1 cellular context compared by ENCODE assay signal in the genomic region with DNA sequence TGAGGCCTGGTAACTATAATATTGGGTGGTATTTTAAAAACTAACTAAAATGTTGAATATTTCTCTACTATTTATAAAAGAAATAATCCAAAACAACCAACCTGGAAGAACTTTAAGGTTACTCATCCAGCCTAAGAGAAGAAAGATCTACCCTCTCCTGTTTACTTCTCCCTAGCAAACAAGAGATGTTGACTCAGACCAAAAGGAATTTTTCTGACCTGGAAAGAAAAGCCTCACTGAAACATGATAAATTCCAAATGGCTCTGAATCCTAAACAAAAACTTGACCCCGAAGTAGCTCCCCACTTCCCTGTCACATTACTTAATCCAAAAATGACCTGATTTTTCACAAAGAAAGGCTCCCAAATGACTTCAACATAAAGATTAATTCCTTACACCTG.
A peak's percentile ranks its signal among the peaks of the same experiment; 100 is the strongest.
TF ChIP-seq lines count a peak whose summit lies in the region.

No MANE protein-coding gene starts in this region.

TF ChIP-seq in HepG2, 621 proteins besides CTCF, POLR2A, EP300 and RAD21 (continued from another document):
- TF ChIP-seq, protein P1, sequence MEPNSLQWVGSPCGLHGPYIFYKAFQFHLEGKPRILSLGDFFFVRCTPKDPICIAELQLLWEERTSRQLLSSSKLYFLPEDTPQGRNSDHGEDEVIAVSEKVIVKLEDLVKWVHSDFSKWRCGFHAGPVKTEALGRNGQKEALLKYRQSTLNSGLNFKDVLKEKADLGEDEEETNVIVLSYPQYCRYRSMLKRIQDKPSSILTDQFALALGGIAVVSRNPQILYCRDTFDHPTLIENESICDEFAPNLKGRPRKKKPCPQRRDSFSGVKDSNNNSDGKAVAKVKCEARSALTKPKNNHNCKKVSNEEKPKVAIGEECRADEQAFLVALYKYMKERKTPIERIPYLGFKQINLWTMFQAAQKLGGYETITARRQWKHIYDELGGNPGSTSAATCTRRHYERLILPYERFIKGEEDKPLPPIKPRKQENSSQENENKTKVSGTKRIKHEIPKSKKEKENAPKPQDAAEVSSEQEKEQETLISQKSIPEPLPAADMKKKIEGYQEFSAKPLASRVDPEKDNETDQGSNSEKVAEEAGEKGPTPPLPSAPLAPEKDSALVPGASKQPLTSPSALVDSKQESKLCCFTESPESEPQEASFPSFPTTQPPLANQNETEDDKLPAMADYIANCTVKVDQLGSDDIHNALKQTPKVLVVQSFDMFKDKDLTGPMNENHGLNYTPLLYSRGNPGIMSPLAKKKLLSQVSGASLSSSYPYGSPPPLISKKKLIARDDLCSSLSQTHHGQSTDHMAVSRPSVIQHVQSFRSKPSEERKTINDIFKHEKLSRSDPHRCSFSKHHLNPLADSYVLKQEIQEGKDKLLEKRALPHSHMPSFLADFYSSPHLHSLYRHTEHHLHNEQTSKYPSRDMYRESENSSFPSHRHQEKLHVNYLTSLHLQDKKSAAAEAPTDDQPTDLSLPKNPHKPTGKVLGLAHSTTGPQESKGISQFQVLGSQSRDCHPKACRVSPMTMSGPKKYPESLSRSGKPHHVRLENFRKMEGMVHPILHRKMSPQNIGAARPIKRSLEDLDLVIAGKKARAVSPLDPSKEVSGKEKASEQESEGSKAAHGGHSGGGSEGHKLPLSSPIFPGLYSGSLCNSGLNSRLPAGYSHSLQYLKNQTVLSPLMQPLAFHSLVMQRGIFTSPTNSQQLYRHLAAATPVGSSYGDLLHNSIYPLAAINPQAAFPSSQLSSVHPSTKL (CRISPR knock-in tag; IDR thresholded peaks at IDR 0.05) = peak; percentile 87
- 0 out of 2 replicates have a peak, but pooled peaks have one; percentile 52 for TF ChIP-seq RXRB (CRISPR knock-in tag; IDR thresholded peaks at IDR 0.05; ENCODE audit: borderline replicate concordance)
- TF ChIP-seq SOX13 (IDR thresholded peaks at IDR 0.05) = no peak
- TF ChIP-seq SOX13 (CRISPR knock-in tag; conservative IDR thresholded peaks at IDR 0.05 in 1 of 2, IDR thresholded peaks at IDR 0.05 in 1 of 2) = peak in 1 of 2 experiments; percentile 59; a peak in 1 of 4 replicates
- TF ChIP-seq ZNF775 (CRISPR knock-in tag; IDR thresholded peaks at IDR 0.05; ENCODE audit: borderline replicate concordance) = no peak
- TF ChIP-seq FOXJ3 (CRISPR knock-in tag; IDR thresholded peaks at IDR 0.05; ENCODE audit: borderline replicate concordance) = peak; percentile 54; the same call in 1 of the 2 replicates
- no peak for TF ChIP-seq ZNF44 (CRISPR knock-in tag; IDR thresholded peaks at IDR 0.05)
- TF ChIP-seq, protein P2, sequence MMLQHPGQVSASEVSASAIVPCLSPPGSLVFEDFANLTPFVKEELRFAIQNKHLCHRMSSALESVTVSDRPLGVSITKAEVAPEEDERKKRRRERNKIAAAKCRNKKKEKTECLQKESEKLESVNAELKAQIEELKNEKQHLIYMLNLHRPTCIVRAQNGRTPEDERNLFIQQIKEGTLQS (CRISPR knock-in tag; IDR thresholded peaks at IDR 0.05) = 0 out of 2 replicates have a peak, but pooled peaks have one; percentile 28
- TF ChIP-seq RARG (CRISPR knock-in tag; IDR thresholded peaks at IDR 0.05; ENCODE audit: low read depth) = no peak
- 0 out of 2 replicates have a peak, but pooled peaks have one; percentile 23 for TF ChIP-seq NR2F2 (IDR thresholded peaks at IDR 0.05; ENCODE audit: borderline replicate concordance, low read depth)
- TF ChIP-seq TEAD3 (CRISPR knock-in tag; optimal IDR thresholded peaks at IDR 0.05; ENCODE audit: borderline replicate concordance) = peak; percentile 54
- 0 out of 2 replicates have a peak, but pooled peaks have one; percentile 15 for TF ChIP-seq ERF (CRISPR knock-in tag; IDR thresholded peaks at IDR 0.05)
- TF ChIP-seq IRF2 (CRISPR knock-in tag; IDR thresholded peaks at IDR 0.05) = 0 out of 2 replicates have a peak, but pooled peaks have one; percentile 13
- TF ChIP-seq FOSL2 (CRISPR knock-in tag; IDR thresholded peaks at IDR 0.05) = peak; percentile 53
- TF ChIP-seq ELF1 (CRISPR knock-in tag; IDR thresholded peaks at IDR 0.05) = no peak
- peak; percentile 41; the same call in 1 of the 2 replicates for TF ChIP-seq DPF2 (CRISPR knock-in tag; IDR thresholded peaks at IDR 0.05; ENCODE audit: borderline replicate concordance, low read depth)
- peak; percentile 72 for TF ChIP-seq FOXA1 (IDR thresholded peaks at IDR 0.05)
- peak; percentile 82 for TF ChIP-seq FOXA1 (CRISPR knock-in tag; IDR thresholded peaks at IDR 0.05)
- peak; percentile 91 for TF ChIP-seq FOXA3 (CRISPR knock-in tag; IDR thresholded peaks at IDR 0.05)
- 0 out of 4 replicates have a peak, but pooled peaks of 1 of the 2 experiments have one; percentile 0 for TF ChIP-seq MAFK (conservative IDR thresholded peaks at IDR 0.05 in 1 of 2, IDR thresholded peaks at IDR 0.05 in 1 of 2; ENCODE audit: low read length in 2 of 2)
- no peak for TF ChIP-seq CREB1 (IDR thresholded peaks at IDR 0.05)
- peak; percentile 39; the same call in 1 of the 2 replicates for TF ChIP-seq CREB1 (CRISPR knock-in tag; IDR thresholded peaks at IDR 0.05)
- TF ChIP-seq, protein P3, sequence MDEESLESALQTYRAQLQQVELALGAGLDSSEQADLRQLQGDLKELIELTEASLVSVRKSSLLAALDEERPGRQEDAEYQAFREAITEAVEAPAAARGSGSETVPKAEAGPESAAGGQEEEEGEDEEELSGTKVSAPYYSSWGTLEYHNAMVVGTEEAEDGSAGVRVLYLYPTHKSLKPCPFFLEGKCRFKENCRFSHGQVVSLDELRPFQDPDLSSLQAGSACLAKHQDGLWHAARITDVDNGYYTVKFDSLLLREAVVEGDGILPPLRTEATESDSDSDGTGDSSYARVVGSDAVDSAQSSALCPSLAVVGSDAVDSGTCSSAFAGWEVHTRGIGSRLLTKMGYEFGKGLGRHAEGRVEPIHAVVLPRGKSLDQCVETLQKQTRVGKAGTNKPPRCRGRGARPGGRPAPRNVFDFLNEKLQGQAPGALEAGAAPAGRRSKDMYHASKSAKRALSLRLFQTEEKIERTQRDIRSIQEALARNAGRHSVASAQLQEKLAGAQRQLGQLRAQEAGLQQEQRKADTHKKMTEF (CRISPR knock-in tag; IDR thresholded peaks at IDR 0.05) = 0 out of 2 replicates have a peak, but pooled peaks have one; percentile 33
- TF ChIP-seq, protein P4, sequence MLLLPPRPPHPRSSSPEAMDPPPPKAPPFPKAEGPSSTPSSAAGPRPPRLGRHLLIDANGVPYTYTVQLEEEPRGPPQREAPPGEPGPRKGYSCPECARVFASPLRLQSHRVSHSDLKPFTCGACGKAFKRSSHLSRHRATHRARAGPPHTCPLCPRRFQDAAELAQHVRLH (CRISPR knock-in tag; IDR thresholded peaks at IDR 0.05; ENCODE audit: borderline replicate concordance, low read depth) = 0 out of 2 replicates have a peak, but pooled peaks have one; percentile 12
- TF ChIP-seq GATAD2A (CRISPR knock-in tag; IDR thresholded peaks at IDR 0.05) = peak; percentile 81
- TF ChIP-seq ZNF83 (CRISPR knock-in tag; IDR thresholded peaks at IDR 0.05; ENCODE audit: borderline replicate concordance) = no peak
- TF ChIP-seq SOX5 (CRISPR knock-in tag; IDR thresholded peaks at IDR 0.05; ENCODE audit: borderline replicate concordance) = peak; percentile 51; the same call in 1 of the 2 replicates
- TF ChIP-seq ISL2 (CRISPR knock-in tag; IDR thresholded peaks at IDR 0.05) = 0 out of 2 replicates have a peak, but pooled peaks have one; percentile 21
- 0 out of 2 replicates have a peak, but pooled peaks have one; percentile 10 for TF ChIP-seq FOXK2 (IDR thresholded peaks at IDR 0.05)
TF ChIP-seq in HepG2: peak in this region for 44.
